9 cellular contexts compared by ENCODE assay signal in the genomic region with DNA sequence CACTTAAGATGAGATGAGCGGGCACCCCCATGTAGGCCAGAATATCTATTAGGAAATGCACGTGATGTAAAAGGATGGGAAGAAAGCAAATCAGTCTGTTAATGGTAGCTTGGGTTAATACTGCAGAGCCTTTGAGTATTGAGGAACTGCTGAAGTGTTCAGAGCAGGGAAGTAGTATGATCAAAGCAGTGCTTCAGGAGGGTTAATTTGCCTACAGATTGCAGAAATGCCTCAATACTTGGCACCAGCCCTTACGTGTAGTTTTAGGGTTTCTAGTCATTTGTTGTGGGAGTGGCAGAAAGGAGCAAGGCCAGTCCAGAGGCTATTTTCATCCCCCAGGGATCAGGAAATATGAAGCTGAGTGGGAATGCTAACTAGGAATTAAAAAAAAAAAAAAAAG. TPM values are rescaled to one million over a fixed set of nuclear protein-coding genes. Genes with fewer than 3 reads are reported as not detected.
A peak's percentile ranks its signal among the peaks of the same experiment; 100 is the strongest.
DNase-seq lines count a peak whose midpoint lies in the region; ATAC-seq and TF ChIP-seq lines count a peak whose summit lies in the region.
"Had no signal": no experiment of that assay in that cellular context is flagged by ENCODE, and none has a peak within 500 bp of the region (broad histone marks: within the 10 kb centered on the region; RNA-seq: fewer than 3 reads in every experiment).

No MANE protein-coding gene starts in this region.

- no peaks in the 10 kb centered on the region for H3K9me3 Mint-ChIP-seq in activated CD4-positive, alpha-beta T cell treated with anti-CD3 and anti-CD28 coated beads, Interleukin-2, amount 10 ng/mL, durations not matched to agents 24 days and 14 days

- no peak overlapping the region for H3K14ac ChIP-seq in trophoblast cell (ENCODE audit: low read length)

- no peak overlapping the region for H4K91ac ChIP-seq in trophoblast cell (ENCODE audit: low read depth, low read length)

- no peaks in the 10 kb centered on the region for H3K9me2 ChIP-seq in OCI-LY7 (ENCODE audit: insufficient read depth, low read length)

- H4K20me1 ChIP-seq in OCI-LY7 (ENCODE audit: insufficient read depth, low read length): peaks cover 4% of the 10 kb centered on the region

- POLR2A ChIA-PET in OCI-LY7 (lab: Charles Lee): no interaction called here

- H3K36me3 Mint-ChIP-seq in activated CD4-positive, alpha-beta T cell treated with anti-CD3 and anti-CD28 coated beads, Interleukin-2, amount 10 ng/mL, durations not matched to agents 24 days and 14 days (ENCODE audit: low read depth): peaks cover 27% of the 10 kb centered on the region

- no CpG with 5 or more reads among the region's 3 CpGs for WGBS in trophoblast cell (ENCODE audit: extremely low coverage, insufficient coverage, insufficient read length)

- ATAC-seq in HG02759 (IDR thresholded peaks at IDR 0.05; ENCODE audit: unreplicated experiment): peak; percentile 69

- DNase-seq in activated CD4-positive, alpha-beta T cell treated with anti-CD3 and anti-CD28 coated beads, Interleukin-2, amount 10 ng/mL, durations not matched to agents 24 days and 14 days: no peak
- no peak for DNase-seq in activated CD4-positive, alpha-beta T cell treated with anti-CD3 and anti-CD28 coated beads for 4 hours
- DNase-seq in OCI-LY7 (ENCODE audit: low spot score) (peak; percentile 53), trophoblast cell (no peak), glomerular visceral epithelial cell (ENCODE audit: extremely low spot score) (no peak), HPDE6-E6E7 (ENCODE audit: extremely low spot score) (no peak), midbrain (lab: John Stamatoyannopoulos, UW) (no peak)

- peaks cover 37% of the 10 kb centered on the region for H3K4me1 Mint-ChIP-seq in activated CD4-positive, alpha-beta T cell treated with anti-CD3 and anti-CD28 coated beads, Interleukin-2, amount 10 ng/mL, durations not matched to agents 24 days and 14 days

- no peak overlapping the region for H2AK5ac ChIP-seq in trophoblast cell (ENCODE audit: low read length)

- H2BK12ac ChIP-seq in trophoblast cell (ENCODE audit: low read length): no peak overlapping the region

- H3K4ac ChIP-seq in trophoblast cell (ENCODE audit: low read depth, low read length): peak overlapping the region; percentile 58

- H2BK5ac ChIP-seq in trophoblast cell (ENCODE audit: low read depth, low read length, poor library complexity): no peak overlapping the region

- no peaks in the 10 kb centered on the region for H3K9me3 ChIP-seq in OCI-LY7 (ENCODE audit: low read length)
- no peaks in the 10 kb centered on the region for H3K9me3 ChIP-seq in trophoblast cell (ENCODE audit: insufficient read depth, low read depth, low read length)

- H3K27me3 ChIP-seq in trophoblast cell (ENCODE audit: insufficient read depth, low read length): no peaks in the 10 kb centered on the region

- no peaks in the 10 kb centered on the region for H3K79me1 ChIP-seq in trophoblast cell (ENCODE audit: low read length)

- H2BK120ac ChIP-seq in trophoblast cell (ENCODE audit: insufficient read depth, low read length, poor library complexity): no peak overlapping the region

- no peak for TF ChIP-seq CTCF in OCI-LY7 (conservative IDR thresholded peaks at IDR 0.05; ENCODE audit: low read length)

- H3K4me3 Mint-ChIP-seq in activated CD4-positive, alpha-beta T cell treated with anti-CD3 and anti-CD28 coated beads, Interleukin-2, amount 10 ng/mL, durations not matched to agents 24 days and 14 days: peak overlapping the region; percentile 72

- H3K4me1 ChIP-seq in OCI-LY7 (ENCODE audit: insufficient read depth, low read length, poor library complexity, severe bottlenecking): peaks cover 35% of the 10 kb centered on the region
- H3K4me1 ChIP-seq in trophoblast cell (ENCODE audit: control insufficient read depth in 1 of 2, insufficient read depth in 2 of 2, low read length in 2 of 2): no peaks in the 10 kb centered on the region

- no peak overlapping the region for H3K9ac ChIP-seq in trophoblast cell (ENCODE audit: low read length)

- BruUV-seq in OCI-LY7 (replicated peaks; lab: Mats Ljungman, UMichigan): no TSS peak

- H3K27me3 Mint-ChIP-seq in activated CD4-positive, alpha-beta T cell treated with anti-CD3 and anti-CD28 coated beads, Interleukin-2, amount 10 ng/mL, durations not matched to agents 24 days and 14 days: no peaks in the 10 kb centered on the region

- H3K79me2 ChIP-seq in OCI-LY7 (ENCODE audit: insufficient read depth, low read depth, low read length) (peaks cover 84% of the 10 kb centered on the region), trophoblast cell (ENCODE audit: control insufficient read depth, insufficient read depth, low read length, poor library complexity) (peaks cover 3% of the 10 kb centered on the region)

- CTCF ChIA-PET in OCI-LY7 (lab: Charles Lee; ENCODE audit: unreplicated experiment): interaction anchor here (0.5 kb wide), 1 partner anchor 425 kb away, joined by 3 read pairs; no protein-coding TSS in a partner anchor

- H4K12ac ChIP-seq in trophoblast cell (ENCODE audit: low read depth, low read length): no peak overlapping the region

- H3K27ac ChIP-seq in OCI-LY7 (ENCODE audit: low read depth, low read length, poor library complexity, severe bottlenecking) (peak overlapping the region; percentile 60), trophoblast cell (ENCODE audit: low read depth, low read length) (no peak overlapping the region)

- H3K18ac ChIP-seq in trophoblast cell (ENCODE audit: low read length): no peak overlapping the region

- peak overlapping the region; percentile 92 for H3K27ac Mint-ChIP-seq in activated CD4-positive, alpha-beta T cell treated with anti-CD3 and anti-CD28 coated beads, Interleukin-2, amount 10 ng/mL, durations not matched to agents 24 days and 14 days

- no peak overlapping the region for H4K8ac ChIP-seq in trophoblast cell (ENCODE audit: low read depth, low read length)

- peak overlapping the region; percentile 23 for H3K4me3 ChIP-seq in OCI-LY7 (ENCODE audit: low read depth, low read length, poor library complexity, severe bottlenecking)
- H3K4me3 ChIP-seq in trophoblast cell (ENCODE audit: low read depth, low read length): no peak overlapping the region
- H3K4me3 ChIP-seq: lung had no signal

- H3K4me2 ChIP-seq in OCI-LY7 (ENCODE audit: low read length): peak overlapping the region; percentile 69
- no peak overlapping the region for H3K4me2 ChIP-seq in trophoblast cell (ENCODE audit: low read length)

- intact Hi-C loops in activated CD4-positive, alpha-beta T cell treated with anti-CD3 and anti-CD28 coated beads, Interleukin-2, amount 10 ng/mL, durations not matched to agents 24 days and 14 days (cut with micrococcal nuclease): loop anchor here (2.0 kb wide), 2 partner anchors 18 to 88 kb away; no protein-coding TSS in a partner anchor
- intact Hi-C loops in OCI-LY7 (cut with micrococcal nuclease; ENCODE audit: unreplicated experiment): no loop called here

- no peak overlapping the region for H2AFZ ChIP-seq in OCI-LY7 (ENCODE audit: low read length)
- no peak overlapping the region for H2AFZ ChIP-seq in trophoblast cell (ENCODE audit: insufficient read depth, low read length, poor library complexity)

- no peak overlapping the region for H3K23ac ChIP-seq in trophoblast cell (ENCODE audit: low read length)

- H3K36me3 ChIP-seq in OCI-LY7 (ENCODE audit: insufficient read depth, low read length) (peaks cover 44% of the 10 kb centered on the region), trophoblast cell (ENCODE audit: control insufficient read depth in 1 of 2, insufficient read depth in 2 of 2, low read length in 2 of 2) (peaks cover 4 to 5% of the 10 kb centered on the region in 2 experiments)

RNA-seq across cellular contexts. Expression of a gene that starts 19.7 kb away (rescaled TPM):
- total RNA-seq in activated CD4-positive, alpha-beta T cell treated with anti-CD3 and anti-CD28 coated beads, Interleukin-2, amount 10 ng/mL, durations not matched to agents 24 days and 14 days: 38.8 and 49.9 TPM in 2 replicates
- total RNA-seq in OCI-LY7 (2014; rRNA removed; shearing (Covaris generic)): 18.1 and 20.0 TPM in 2 replicates
- total RNA-seq in OCI-LY7 (2022): 34.8 and 37.6 TPM in 2 replicates
- 10.5 and 12.0 TPM in 2 replicates for polyA plus RNA-seq in trophoblast cell (2013)
